Comparison of ENCODE assay signal across 9 cellular contexts in genomic region chr13:99895428-99895998, GRCh38.
DNase-seq lines count a peak whose midpoint lies in the region; ATAC-seq, FAIRE-seq and TF ChIP-seq lines count a peak whose summit lies in the region.
"Had no signal": no experiment of that assay in that cellular context is flagged by ENCODE, and none has a peak within 500 bp of the region (broad histone marks: within the 10 kb centered on the region; RNA-seq: fewer than 3 reads in every experiment).

No MANE protein-coding gene starts in this region.

- ATAC-seq in T-cell (replicated peaks in 1 of 4) (peak in 3 of 4 experiments; percentile 21 to 55 (median 47)), HG02623 (IDR thresholded peaks at IDR 0.05; ENCODE audit: unreplicated experiment) (no peak)

- no peak overlapping the region for H3K4me2 ChIP-seq in BLaER1 treated with 17β-estradiol and CSF1 and Interleukin-3, amounts not matched to agents 10 nM and 100 nM
- H3K4me2 ChIP-seq in endothelial cell of umbilical vein (ENCODE audit: insufficient read depth, low read length): peak overlapping the region; percentile 81

- H2AFZ ChIP-seq in endothelial cell of umbilical vein (ENCODE audit: low read depth, low read length): peak overlapping the region; percentile 47

- no peak overlapping the region for H3K27ac Mint-ChIP-seq in T-cell

- H3K79me2 ChIP-seq in endothelial cell of umbilical vein (ENCODE audit: control insufficient read depth, insufficient read depth, low read length): no peaks in the 10 kb centered on the region

- H3K27me3 Mint-ChIP-seq in T-cell: peaks cover 42 to 54% of the 10 kb centered on the region in 2 donors

- peaks cover 22 to 26% (median 24%) of the 10 kb centered on the region in 11 experiments for H3K9me3 ChIP-seq in BLaER1 treated with 17β-estradiol and CSF1 and Interleukin-3, amounts not matched to agents 10 nM and 100 nM (replicated peaks in 1 of 11)
- H3K9me3 ChIP-seq in endothelial cell of umbilical vein (replicated peaks; ENCODE audit: control insufficient read depth, insufficient read depth, low read length) (no peaks in the 10 kb centered on the region), prostate gland (no peaks in the 10 kb centered on the region)

- no peak overlapping the region for H3K9ac ChIP-seq in BLaER1 treated with 17β-estradiol and CSF1 and Interleukin-3, amounts not matched to agents 10 nM and 100 nM
- H3K9ac ChIP-seq in endothelial cell of umbilical vein (replicated peaks; ENCODE audit: extremely low read depth, insufficient read depth, low read length): no peak overlapping the region

- H3K36me3 Mint-ChIP-seq in T-cell: peaks cover 4% of the 10 kb centered on the region

- H3K4me1 Mint-ChIP-seq in T-cell: peaks cover 7 to 20% (median 18%) of the 10 kb centered on the region in 3 donors

- H3K9me1 ChIP-seq in endothelial cell of umbilical vein (replicated peaks; ENCODE audit: control insufficient read depth, extremely low read depth, insufficient read depth, low read length): no peaks in the 10 kb centered on the region

- H3K9me3 Mint-ChIP-seq in T-cell: no peaks in the 10 kb centered on the region

- H3K27ac ChIP-seq in BLaER1 treated with 17β-estradiol and CSF1 and Interleukin-3, amounts not matched to agents 10 nM and 100 nM: no peak overlapping the region
- H3K27ac ChIP-seq in endothelial cell of umbilical vein (ENCODE audit: insufficient read depth, low read depth, low read length) (no peak overlapping the region), prostate gland (no peak overlapping the region)

- no peak for FAIRE-seq in endothelial cell of umbilical vein (lab: Jason Lieb, UNC)

- POLR2A ChIA-PET in T-cell (lab: Charles Lee): no interaction called here
- POLR2A ChIA-PET in endothelial cell of umbilical vein (lab: Charles Lee): no interaction called here

- H3K27me3 ChIP-seq in BLaER1 treated with 17β-estradiol and CSF1 and Interleukin-3, amounts not matched to agents 10 nM and 100 nM: peaks cover 36 to 53% (median 40%) of the 10 kb centered on the region in 11 experiments
- H3K27me3 ChIP-seq in endothelial cell of umbilical vein (ENCODE audit: control insufficient read depth in 2 of 2, insufficient read depth in 2 of 2, low read length in 2 of 2) (peaks cover 41 to 51% of the 10 kb centered on the region in 2 experiments), prostate gland (replicated peaks; ENCODE audit: insufficient read depth) (no peaks in the 10 kb centered on the region)

- peaks cover 0 to 12% (median 0%) of the 10 kb centered on the region in 11 experiments; a peak in 3 of 22 replicates for H3K36me3 ChIP-seq in BLaER1 treated with 17β-estradiol and CSF1 and Interleukin-3, amounts not matched to agents 10 nM and 100 nM
- H3K36me3 ChIP-seq in endothelial cell of umbilical vein (ENCODE audit: control insufficient read depth in 2 of 2, extremely low read depth in 1 of 2, insufficient read depth in 2 of 2, low read length in 2 of 2): no peaks in the 10 kb centered on the region
- H3K36me3 ChIP-seq in prostate gland: no peaks in the 10 kb centered on the region

- TF ChIP-seq POLR2A in endothelial cell of umbilical vein (IDR thresholded peaks at IDR 0.05; ENCODE audit: low read depth, low read length) (no peak), prostate gland (IDR thresholded peaks at IDR 0.05) (no peak)

- BruUV-seq in endothelial cell of umbilical vein (replicated peaks; lab: Mats Ljungman, UMichigan): no TSS peak

- no peak for TF ChIP-seq CTCF in endothelial cell of umbilical vein (IDR thresholded peaks at IDR 0.05; ENCODE audit: extremely low read depth in 1 of 2, insufficient read depth in 1 of 2, low read depth in 1 of 2, low read length in 2 of 2)
- no peak for TF ChIP-seq CTCF in prostate gland (IDR thresholded peaks at IDR 0.05)

- no peaks in the 10 kb centered on the region for H3K4me1 ChIP-seq in BLaER1 treated with 17β-estradiol and CSF1 and Interleukin-3, amounts not matched to agents 10 nM and 100 nM
- H3K4me1 ChIP-seq in endothelial cell of umbilical vein (ENCODE audit: control insufficient read depth, extremely low read depth, insufficient read depth, low read length) (peaks cover 5% of the 10 kb centered on the region), prostate gland (replicated peaks) (no peaks in the 10 kb centered on the region)

- intact Hi-C loops in endothelial cell of umbilical vein (cut with micrococcal nuclease) (no loop called here), prostate gland (cut with DNase I) (no loop called here)

- peak overlapping the region; percentile 78 to 83 (median 79) for H3K4me3 Mint-ChIP-seq in T-cell

- WGBS in prostate gland: 5% methylated on average over 56 of the region's 56 CpGs

- DNase-seq in T-cell: peak in 4 of 34 experiments; percentile 6 to 18 (median 6)
- DNase-seq in endothelial cell of umbilical vein (ENCODE audit: low read depth, low spot score): peak; percentile 11
- no peak for DNase-seq in prostate gland (ENCODE audit: low spot score)
- no peak for DNase-seq in glomerular visceral epithelial cell (ENCODE audit: extremely low spot score)
- no peak for DNase-seq in NOMO-1 (lab: John Stamatoyannopoulos, UW; ENCODE audit: unreplicated experiment in 2 of 2)
- DNase-seq in 8988T: no peak
- DNase-seq: NCI-H2171 had no signal

- CTCF ChIA-PET in T-cell (lab: Charles Lee): interaction anchor here (0.6 kb wide), 2 partner anchors 10 to 317 kb away, joined by 3 to 4 read pairs; no protein-coding TSS in a partner anchor
- CTCF ChIA-PET in endothelial cell of umbilical vein (lab: Charles Lee): no interaction called here

- peak overlapping the region in 6 of 10 experiments; percentile 24 to 36 (median 32); a peak in 10 of 20 replicates for H3K4me3 ChIP-seq in BLaER1 treated with 17β-estradiol and CSF1 and Interleukin-3, amounts not matched to agents 10 nM and 100 nM
- H3K4me3 ChIP-seq in endothelial cell of umbilical vein (replicated peaks in 1 of 3; ENCODE audit: insufficient read depth in 1 of 3, low read depth in 1 of 3, low read length in 3 of 3) (peak overlapping the region; percentile 13 to 54 (median 23)), prostate gland (peak overlapping the region; percentile 18 to 29)

- H4K20me1 ChIP-seq in BLaER1 treated with 17β-estradiol and CSF1 and Interleukin-3, amounts not matched to agents 10 nM and 100 nM: no peaks in the 10 kb centered on the region
- no peaks in the 10 kb centered on the region for H4K20me1 ChIP-seq in endothelial cell of umbilical vein (replicated peaks; ENCODE audit: control insufficient read depth, extremely low read depth, insufficient read depth, low read length)

- dilution Hi-C loops in endothelial cell of umbilical vein (cut with MboI; ENCODE audit: extremely low pct_ligation_motif_present, low sequenced_read_pairs): no loop called here

TF ChIP-seq in endothelial cell of umbilical vein, 7 proteins besides CTCF, POLR2A, EP300 and RAD21:
- peak; percentile 98 for TF ChIP-seq EZH2 (IDR thresholded peaks at IDR 0.05; ENCODE audit: borderline replicate concordance, low read depth, low read length, severe bottlenecking)
- no peak for TF ChIP-seq MAX (IDR thresholded peaks at IDR 0.05; ENCODE audit: insufficient read depth, insufficient read length)
TF ChIP-seq in endothelial cell of umbilical vein: peak in this region for 1.
